In the genomic region with DNA sequence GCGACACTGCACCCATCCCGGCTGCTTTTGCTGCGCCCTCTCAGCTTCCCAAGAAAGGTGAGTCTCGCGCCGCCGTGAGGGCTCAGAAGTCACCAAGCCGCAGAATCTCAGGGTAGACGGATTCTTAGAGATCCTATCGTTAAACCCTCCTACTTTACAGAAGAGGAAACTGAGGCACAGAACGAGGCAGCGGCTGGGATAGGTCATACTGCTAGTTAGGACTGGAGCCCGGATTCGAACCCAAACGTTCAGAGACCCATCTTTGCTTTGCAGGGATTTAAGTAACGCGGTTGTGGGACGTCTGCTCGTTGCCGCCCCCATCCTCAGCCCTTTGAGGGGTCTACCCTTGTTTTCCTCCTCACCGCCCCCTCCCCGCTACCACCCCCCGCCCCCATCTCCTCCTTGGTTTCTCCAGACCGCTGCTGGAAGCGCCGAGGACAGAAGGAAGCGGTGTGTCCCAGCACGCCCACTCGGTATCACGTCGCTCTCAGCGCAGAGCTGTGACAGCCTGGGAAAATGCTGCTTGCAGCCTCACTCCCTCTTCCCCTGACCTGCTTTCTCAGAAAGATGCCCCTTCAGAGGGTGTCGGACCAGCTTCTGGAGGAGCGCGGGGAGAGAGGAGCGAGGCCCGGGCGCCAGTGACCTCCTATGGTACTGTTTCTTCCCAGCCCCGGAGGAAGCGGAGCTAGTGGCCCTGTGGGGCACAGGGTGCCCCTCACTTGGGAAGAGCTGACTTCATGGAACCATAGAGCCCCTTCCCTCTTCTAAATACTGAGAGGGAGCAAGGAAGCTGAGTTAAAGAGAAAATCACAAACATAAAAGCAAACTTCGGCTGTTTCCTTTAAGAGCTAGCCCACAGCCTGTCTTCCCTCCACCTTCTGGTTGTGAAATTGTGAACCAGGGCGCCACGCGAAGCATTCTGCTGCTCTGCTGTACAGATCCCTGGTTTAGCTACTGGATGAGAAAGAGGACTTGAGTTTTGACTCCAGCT, we compare ENCODE assay signal across 8 cellular contexts. TPM values are rescaled to one million over a fixed set of nuclear protein-coding genes. Genes with fewer than 3 reads are reported as not detected.
DNase-seq lines count a peak whose midpoint lies in the region; ATAC-seq and TF ChIP-seq lines count a peak whose summit lies in the region.

No MANE protein-coding gene starts in this region.

- H3K79me1 ChIP-seq in H9 (ENCODE audit: insufficient read depth, low read depth, low read length, poor library complexity, severe bottlenecking) = no peaks in the 10 kb centered on the region

- no TSS peak for BruUV-seq in Caco-2 (replicated peaks; lab: Mats Ljungman, UMichigan)

- H2BK12ac ChIP-seq in H9 (ENCODE audit: insufficient read length, low read depth, low read length) = no peak overlapping the region

- no peak overlapping the region for H4K8ac ChIP-seq in H9 (replicated peaks; ENCODE audit: insufficient read length, low read depth, low read length)

- H3K9me3 Mint-ChIP-seq in Caco-2 (ENCODE audit: unreplicated experiment) = no peaks in the 10 kb centered on the region
- H3K9me3 Mint-ChIP-seq in H9 = no peaks in the 10 kb centered on the region; a peak in 1 of 5 replicates
- H3K9me3 Mint-ChIP-seq in activated naive CD8-positive, alpha-beta T cell (ENCODE audit: low read depth) = no peaks in the 10 kb centered on the region

- no peak overlapping the region for H3K56ac ChIP-seq in H9 (ENCODE audit: insufficient read length, low read depth, low read length)

- ATAC-seq in Right ventricle myocardium inferior = peak; percentile 51

- no peak overlapping the region; the same call in 1 of the 2 replicates for H2BK15ac ChIP-seq in H9 (ENCODE audit: low read depth, low read length)

- peak overlapping the region; percentile 66 for H3K4me2 ChIP-seq in H9 (ENCODE audit: insufficient read depth, insufficient read length, low read length)

- no peak overlapping the region for H4K91ac ChIP-seq in H9 (ENCODE audit: insufficient read length, low read depth, low read length)

- H3K27me3 Mint-ChIP-seq in Caco-2 (ENCODE audit: insufficient read depth, unreplicated experiment) (peaks cover 9% of the 10 kb centered on the region), H9 (ENCODE audit: low read depth) (peaks cover 36% of the 10 kb centered on the region)
- no peaks in the 10 kb centered on the region for H3K27me3 Mint-ChIP-seq in activated naive CD8-positive, alpha-beta T cell

- H3K27ac Mint-ChIP-seq in Caco-2 (ENCODE audit: unreplicated experiment) (peak overlapping the region; percentile 69), H9 (no peak overlapping the region)
- H3K27ac Mint-ChIP-seq in activated naive CD8-positive, alpha-beta T cell = peak overlapping the region; percentile 81

- no peaks in the 10 kb centered on the region for H3K27me3 ChIP-seq in Caco-2 (replicated peaks; ENCODE audit: control insufficient read depth, insufficient read depth, low read length)
- peaks cover 8% of the 10 kb centered on the region; the same call in 1 of the 2 replicates for H3K27me3 ChIP-seq in H9 (ENCODE audit: insufficient read depth, low read length)
- H3K27me3 ChIP-seq in neutrophil = peaks cover 3% of the 10 kb centered on the region

- no CpG with 5 or more reads among the region's 44 CpGs for WGBS in H9 (ENCODE audit: extremely low coverage, insufficient read length, low lambda C conversion rate)

- H3K36me3 Mint-ChIP-seq in Caco-2 (ENCODE audit: insufficient read depth, unreplicated experiment) = no peaks in the 10 kb centered on the region
- peaks cover 0 to 9% (median 0%) of the 10 kb centered on the region in 3 experiments; a peak in 2 of 7 replicates for H3K36me3 Mint-ChIP-seq in H9 (ENCODE audit: insufficient read depth in 1 of 3, low read depth in 3 of 3)
- H3K36me3 Mint-ChIP-seq in activated naive CD8-positive, alpha-beta T cell = peaks cover 13% of the 10 kb centered on the region

- TF ChIP-seq CTCF in Caco-2 (IDR thresholded peaks at IDR 0.05; ENCODE audit: insufficient read depth in 1 of 2, low read depth in 1 of 2, low read length in 1 of 2, severe bottlenecking in 1 of 2, unreplicated experiment in 1 of 2) (no peak), H9 (conservative IDR thresholded peaks at IDR 0.05) (no peak), neutrophil (IDR thresholded peaks at IDR 0.05) (no peak)

- peaks cover 8% of the 10 kb centered on the region for H3K23me2 ChIP-seq in H9 (ENCODE audit: insufficient read length, low read depth, low read length, poor library complexity, severe bottlenecking)

- no peak overlapping the region for H2BK120ac ChIP-seq in H9 (ENCODE audit: low read depth, low read length, poor library complexity, severe bottlenecking)

- H3K4me1 Mint-ChIP-seq in Caco-2 (ENCODE audit: low read depth, unreplicated experiment) = peaks cover 10% of the 10 kb centered on the region
- H3K4me1 Mint-ChIP-seq in H9 = peaks cover 12 to 14% of the 10 kb centered on the region in 2 experiments
- H3K4me1 Mint-ChIP-seq in activated naive CD8-positive, alpha-beta T cell (ENCODE audit: low read depth) = peaks cover 40% of the 10 kb centered on the region

- intact Hi-C loops in Caco-2 (cut with micrococcal nuclease; ENCODE audit: unreplicated experiment) (loop anchor here (2.0 kb wide), 1 partner anchor 182 kb away; no protein-coding TSS in a partner anchor), Right ventricle myocardium inferior (cut with DNase I) (loop anchor here (5.0 kb wide), 1 partner anchor 183 kb away; no protein-coding TSS in a partner anchor)

- no peak overlapping the region for H2AK5ac ChIP-seq in H9 (ENCODE audit: insufficient read length, low read length)

- H3K27ac ChIP-seq in H9 (ENCODE audit: insufficient read length, low read depth, low read length) = no peak overlapping the region
- peak overlapping the region; percentile 89 for H3K27ac ChIP-seq in neutrophil

- no peaks in the 10 kb centered on the region for H3K79me2 ChIP-seq in H9 (ENCODE audit: insufficient read depth, low read length)

- H3T11ph ChIP-seq in H9 (ENCODE audit: low read length) = no peak overlapping the region

- DNase-seq in Caco-2 = peak; percentile 32 to 33
- peak; percentile 38 for DNase-seq in H9
- DNase-seq in RPMI8226 = peak; percentile 40
- DNase-seq in Right ventricle myocardium inferior (ENCODE audit: missing footprints) = peak; percentile 81
- DNase-seq in OCI-M2 (lab: John Stamatoyannopoulos, UW; ENCODE audit: unreplicated experiment) = no peak
- no peak for DNase-seq in NCI-H446 treated with DMSO at 0.1 percent for 48 hours (lab: John Stamatoyannopoulos, UW)

- no peak overlapping the region for H2BK5ac ChIP-seq in H9 (ENCODE audit: insufficient read length, low read length)

- H3K9ac ChIP-seq in H9 (ENCODE audit: extremely low read depth, insufficient read length, low read length) = no peak overlapping the region

- no peaks in the 10 kb centered on the region for H4K20me1 ChIP-seq in H9 (ENCODE audit: control insufficient read depth, insufficient read depth, insufficient read length)

- no peak overlapping the region for H3K18ac ChIP-seq in H9 (ENCODE audit: insufficient read length, low read depth, low read length)

- CTCF ChIA-PET in Caco-2 (lab: Charles Lee) = interaction anchor here (0.6 to 1.5 kb wide), 5 partner anchors 10 to 183 kb away, joined by 3 to 8 read pairs (median 5); no protein-coding TSS in a partner anchor

- no peak overlapping the region for H2AFZ ChIP-seq in H9 (ENCODE audit: low read length)

- no peaks in the 10 kb centered on the region for H3K36me3 ChIP-seq in Caco-2 (ENCODE audit: control insufficient read depth, insufficient read depth, low read length)
- H3K36me3 ChIP-seq in neutrophil = no peaks in the 10 kb centered on the region

- H3K23ac ChIP-seq in H9 (ENCODE audit: insufficient read length, low read depth, low read length) = no peak overlapping the region

- no peak overlapping the region for H4K5ac ChIP-seq in H9 (ENCODE audit: insufficient read length, low read depth, low read length)

- H3K14ac ChIP-seq in H9 (ENCODE audit: insufficient read depth, low read length) = no peak overlapping the region

- H2BK20ac ChIP-seq in H9 (ENCODE audit: low read depth, low read length, poor library complexity, severe bottlenecking) = no peak overlapping the region

- H3K9me3 ChIP-seq in Caco-2 (no peaks in the 10 kb centered on the region), H9 (ENCODE audit: control insufficient read depth, low read depth, low read length) (no peaks in the 10 kb centered on the region), neutrophil (no peaks in the 10 kb centered on the region)

- no peak overlapping the region for H3K4ac ChIP-seq in H9 (ENCODE audit: low read depth, low read length)

- H3K4me3 ChIP-seq in Caco-2 (ENCODE audit: low read depth, low read length) (peak overlapping the region; percentile 52), neutrophil (ENCODE audit: low read depth in 1 of 2, low read length in 1 of 2) (peak overlapping the region; percentile 87 to 95)

- H3K4me3 Mint-ChIP-seq in Caco-2 (ENCODE audit: unreplicated experiment) = peak overlapping the region; percentile 94
- H3K4me3 Mint-ChIP-seq in H9 = peak overlapping the region; percentile 78 to 88
- H3K4me3 Mint-ChIP-seq in activated naive CD8-positive, alpha-beta T cell = peak overlapping the region; percentile 93

- H3K4me1 ChIP-seq in Caco-2 (no peaks in the 10 kb centered on the region), H9 (ENCODE audit: insufficient read depth, low read length) (no peaks in the 10 kb centered on the region), neutrophil (ENCODE audit: control insufficient read depth in 1 of 2, insufficient read depth in 1 of 2, low read depth in 1 of 2, low read length in 1 of 2) (peaks cover 22 to 27% of the 10 kb centered on the region in 2 experiments)

- POLR2A ChIA-PET in Caco-2 (lab: Charles Lee) = no interaction called here

RNA-seq across cellular contexts. Expression of a gene that starts 0.6 kb away (rescaled TPM):
- total RNA-seq in Caco-2 (2022) = 5.1 and 6.2 TPM in 2 replicates
- 4.6 and 5.4 TPM in 2 replicates for total RNA-seq in H9 (2021)
- total RNA-seq in Right ventricle myocardium inferior = 6.8 TPM

Comparison
In these comparisons a context has a peak if more than half of its experiments do, and no peak if none do; other contexts are left out.
1. DNase-seq: peak in Caco-2 (2 of 2), H9 (single experiment), RPMI8226 (single experiment) and Right ventricle myocardium inferior (single experiment); none in OCI-M2 (single experiment) and NCI-H446 treated with DMSO at 0.1 percent for 48 hours (single experiment).
2. H3K27ac Mint-ChIP-seq: peak in Caco-2 (single experiment) and activated naive CD8-positive, alpha-beta T cell (single experiment); none in H9 (0 of 3).
3. Peak in every context shown above with its lines, with median percentiles within 50 percentile points of each other: H3K4me3 Mint-ChIP-seq.